Comparison of ENCODE assay signal across 8 cellular contexts in genomic region chr1:143728802-143729450, GRCh38.
DNase-seq lines count a peak whose midpoint lies in the region; ATAC-seq and TF ChIP-seq lines count a peak whose summit lies in the region.
"Not testable (repeated sequence)": the region's sequence is repeated elsewhere in the genome, so short reads cannot be mapped to it uniquely, and the experiment has no call there.

No MANE protein-coding gene starts in this region.

- H3K36me3 Mint-ChIP-seq in activated naive CD8-positive, alpha-beta T cell treated with anti-CD3 and anti-CD28 coated beads, Interleukin-2, amount 50 U/mL, for 24 hours (ENCODE audit: low read depth): not testable (repeated sequence)

- peaks cover 14% of the 10 kb centered on the region for H3K27me3 ChIP-seq in RWPE2 (ENCODE audit: insufficient read depth, poor library complexity, severe bottlenecking)
- peaks cover 17% of the 10 kb centered on the region for H3K27me3 ChIP-seq in lower lobe of right lung (ENCODE audit: low read depth)
- peaks cover 25% of the 10 kb centered on the region for H3K27me3 ChIP-seq in upper lobe of right lung

- peaks cover 34% of the 10 kb centered on the region for H3K27me3 Mint-ChIP-seq in activated naive CD8-positive, alpha-beta T cell treated with anti-CD3 and anti-CD28 coated beads, Interleukin-2, amount 50 U/mL, for 24 hours

- H3K27ac Mint-ChIP-seq in activated naive CD8-positive, alpha-beta T cell treated with anti-CD3 and anti-CD28 coated beads, Interleukin-2, amount 50 U/mL, for 24 hours: not testable (repeated sequence)

- DNase-seq in RWPE2 (ENCODE audit: low spot score); activated naive CD8-positive, alpha-beta T cell treated with anti-CD3 and anti-CD28 coated beads, Interleukin-2, amount 50 U/mL, for 24 hours; lower lobe of right lung; upper lobe of right lung: not testable (repeated sequence)

- ATAC-seq in GM18517 (IDR thresholded peaks at IDR 0.05; ENCODE audit: unreplicated experiment) (peak; percentile 99), GM19468 (IDR thresholded peaks at IDR 0.05; ENCODE audit: extremely low read depth, unreplicated experiment) (peak; percentile 60), HG02759 (IDR thresholded peaks at IDR 0.05; ENCODE audit: unreplicated experiment) (peak; percentile 95), HG03280 (IDR thresholded peaks at IDR 0.05; ENCODE audit: unreplicated experiment) (peak; percentile 93), RWPE2 (ENCODE audit: low read depth) (peak; percentile 96), lower lobe of right lung (peak; percentile 90 to 94), upper lobe of right lung (peak; percentile 91)
- peak; percentile 97 for ATAC-seq in activated naive CD8-positive, alpha-beta T cell treated with anti-CD3 and anti-CD28 coated beads, Interleukin-2, amount 50 U/mL, for 24 hours

- not testable (repeated sequence) for H3K4me3 ChIP-seq in RWPE2 (ENCODE audit: severe bottlenecking); lower lobe of right lung; upper lobe of right lung

- not testable (repeated sequence) for H3K4me1 Mint-ChIP-seq in activated naive CD8-positive, alpha-beta T cell treated with anti-CD3 and anti-CD28 coated beads, Interleukin-2, amount 50 U/mL, for 24 hours

- intact Hi-C loops in lower lobe of right lung (cut with DNase I); upper lobe of right lung (cut with DNase I): not testable (repeated sequence)

- not testable (repeated sequence) for H3K9me3 Mint-ChIP-seq in activated naive CD8-positive, alpha-beta T cell treated with anti-CD3 and anti-CD28 coated beads, Interleukin-2, amount 50 U/mL, for 24 hours

- not testable (repeated sequence) for TF ChIP-seq CTCF in RWPE2 (IDR thresholded peaks at IDR 0.05; ENCODE audit: poor library complexity, severe bottlenecking); lower lobe of right lung (IDR thresholded peaks at IDR 0.05); upper lobe of right lung (IDR thresholded peaks at IDR 0.05)

- H3K4me3 Mint-ChIP-seq in activated naive CD8-positive, alpha-beta T cell treated with anti-CD3 and anti-CD28 coated beads, Interleukin-2, amount 50 U/mL, for 24 hours: not testable (repeated sequence)

- H3K9me3 ChIP-seq in RWPE2 (ENCODE audit: severe bottlenecking); lower lobe of right lung; upper lobe of right lung: not testable (repeated sequence)

- not testable (repeated sequence) for H3K27ac ChIP-seq in RWPE2 (ENCODE audit: poor library complexity, severe bottlenecking); lower lobe of right lung; upper lobe of right lung

- not testable (repeated sequence) for H3K4me1 ChIP-seq in RWPE2 (ENCODE audit: insufficient read depth, poor library complexity, severe bottlenecking); lower lobe of right lung; upper lobe of right lung

- not testable (repeated sequence) for H3K36me3 ChIP-seq in RWPE2 (ENCODE audit: low read depth); lower lobe of right lung; upper lobe of right lung
